1 cellular context compared by ENCODE assay signal in genomic region chr12:124517260-124518050, GRCh38.
TF ChIP-seq lines count a peak whose summit lies in the region.

No MANE protein-coding gene starts in this region.

TF ChIP-seq in WTC11, 78 proteins besides CTCF, POLR2A, EP300 and RAD21 (continued from another document):
- TF ChIP-seq ZNF425 (CRISPR knock-in tag; conservative IDR thresholded peaks at IDR 0.05) (no peak), PREB (CRISPR knock-in tag; IDR thresholded peaks at IDR 0.05; ENCODE audit: borderline replicate concordance) (no peak), ATF6 (CRISPR knock-in tag; IDR thresholded peaks at IDR 0.05) (no peak)
